Comparison of ENCODE assay signal across 37 cellular contexts in genomic region chr14:34482463-34482862, GRCh38.
"Had no signal": no experiment of that assay in that cellular context is flagged by ENCODE, and none has a peak within 500 bp of the region (broad histone marks: within the 10 kb centered on the region; RNA-seq: fewer than 3 reads in every experiment).

No MANE protein-coding gene starts in this region.

- H3K27me3 ChIP-seq: ascending aorta, cardiac muscle cell had no signal

- H3K9me3 ChIP-seq: ascending aorta had no signal

- H3K4me1 Mint-ChIP-seq: activated B cell treated with CpG ODN at 0.5 μM for 24 hours; activated CD4-positive, alpha-beta T cell treated with anti-CD3 and anti-CD28 coated beads, Interleukin-2, amount 10 ng/mL, durations not matched to agents 24 days and 14 days; activated naive CD4-positive, alpha-beta T cell treated with anti-CD3 and anti-CD28 coated beads, Interleukin-2, amount 10 ng/mL, durations not matched to agents 7 days and 5 days; activated naive CD4-positive, alpha-beta T cell treated with anti-CD3 and anti-CD28 coated beads, Interleukin-2, amount 50 U/mL, for 24 hours; activated naive CD8-positive, alpha-beta T cell treated with anti-CD3 and anti-CD28 coated beads, Interleukin-2, amount 10 ng/mL, durations not matched to agents 7 days and 5 days; activated naive CD8-positive, alpha-beta T cell treated with anti-CD3 and anti-CD28 coated beads, Interleukin-2, amount 50 U/mL, for 24 hours; brain; central memory CD8-positive, alpha-beta T cell had no signal

- FAIRE-seq: bronchial epithelial cell, TTC549 had no signal

- H3K4me3 Mint-ChIP-seq: activated B cell treated with CpG ODN at 0.5 μM for 24 hours; activated CD4-positive, alpha-beta memory T cell treated with anti-CD3 and anti-CD28 coated beads for 36 hours; activated CD4-positive, alpha-beta T cell treated with anti-CD3 and anti-CD28 coated beads, Interleukin-2, amount 10 ng/mL, durations not matched to agents 24 days and 14 days; activated CD8-positive, alpha-beta T cell treated with anti-CD3 and anti-CD28 coated beads for 36 hours; activated naive CD4-positive, alpha-beta T cell treated with anti-CD3 and anti-CD28 coated beads, Interleukin-2, amount 10 ng/mL, durations not matched to agents 7 days and 5 days; activated naive CD4-positive, alpha-beta T cell treated with anti-CD3 and anti-CD28 coated beads, Interleukin-2, amount 50 U/mL, for 24 hours; activated naive CD8-positive, alpha-beta T cell; activated naive CD8-positive, alpha-beta T cell treated with anti-CD3 and anti-CD28 coated beads, Interleukin-2, amount 10 ng/mL, durations not matched to agents 7 days and 5 days; activated naive CD8-positive, alpha-beta T cell treated with anti-CD3 and anti-CD28 coated beads, Interleukin-2, amount 50 U/mL, for 24 hours; brain; central memory CD8-positive, alpha-beta T cell; T-helper 1 cell treated with Interleukin-12 subunit alpha and Interleukin-12 subunit beta and Interleukin-4 antibody, amounts not matched to agents 30 μg/mL and 1 μg/mL, for 36 hours; T-helper 2 cell treated with Interferon-gamma antibody and Interleukin-4, amounts not matched to agents 5 μg/mL and 100 μg/mL, for 36 hours had no signal

- DNase-seq: activated B cell treated with CpG ODN at 0.5 μM for 24 hours; activated CD4-positive, alpha-beta memory T cell treated with anti-CD3 and anti-CD28 coated beads for 36 hours; activated CD4-positive, alpha-beta T cell treated with anti-CD3 and anti-CD28 coated beads for 4 hours; activated CD4-positive, alpha-beta T cell treated with anti-CD3 and anti-CD28 coated beads, Interleukin-2, amount 10 ng/mL, durations not matched to agents 24 days and 14 days; activated CD4-positive, alpha-beta T cell treated with anti-CD3 and anti-CD28 coated beads, Interleukin-2, amount 50 U/mL, for 1 hour; activated CD4-positive, alpha-beta T cell treated with anti-CD3 and anti-CD28 coated beads, Interleukin-2, amount 50 U/mL, for 4 hours; activated CD4-positive, CD25-positive, alpha-beta regulatory T cell treated with anti-CD3 and anti-CD28 coated beads, Interleukin-2, amount 50 U/mL, for 72 hours; activated CD8-positive, alpha-beta memory T cell treated with anti-CD3 and anti-CD28 coated beads, Interleukin-2, amount 50 U/mL, for 4 hours; activated CD8-positive, alpha-beta T cell treated with anti-CD3 and anti-CD28 coated beads for 36 hours; activated effector memory CD4-positive, alpha-beta T cell treated with Interleukin-2 at 50 U/mL for 16 hours; activated gamma-delta T cell; activated naive CD4-positive, alpha-beta T cell treated with anti-CD3 and anti-CD28 coated beads, Interleukin-2, amount 10 ng/mL, durations not matched to agents 7 days and 5 days; activated naive CD4-positive, alpha-beta T cell treated with Interleukin-2 at 50 U/mL for 16 hours; activated naive CD8-positive, alpha-beta T cell treated with anti-CD3 and anti-CD28 coated beads, Interleukin-2, amount 10 ng/mL, durations not matched to agents 7 days and 5 days; activated naive CD8-positive, alpha-beta T cell treated with anti-CD3 and anti-CD28 coated beads, Interleukin-2, amount 50 U/mL, for 24 hours; activated T-cell treated with anti-CD3 and anti-CD28 coated beads for 4 hours; activated T-cell treated with anti-CD3 and anti-CD28 coated beads, Interleukin-2, amount 50 U/mL, for 1 hour; activated T-cell treated with anti-CD3 and anti-CD28 coated beads, Interleukin-2, amount 50 U/mL, for 48 hours; amygdala; anterior cingulate cortex; caudate nucleus; SW 1271; T-helper 1 cell; T-helper 2 cell; T-helper 9 cell had no signal

- H3K4me1 ChIP-seq: ascending aorta had no signal

- H3K27me3 Mint-ChIP-seq: activated B cell treated with CpG ODN at 0.5 μM for 24 hours; activated CD4-positive, alpha-beta memory T cell treated with anti-CD3 and anti-CD28 coated beads for 36 hours; activated CD4-positive, alpha-beta T cell treated with anti-CD3 and anti-CD28 coated beads, Interleukin-2, amount 10 ng/mL, durations not matched to agents 24 days and 14 days; activated CD8-positive, alpha-beta T cell treated with anti-CD3 and anti-CD28 coated beads for 36 hours; activated naive CD4-positive, alpha-beta T cell treated with anti-CD3 and anti-CD28 coated beads, Interleukin-2, amount 10 ng/mL, durations not matched to agents 7 days and 5 days; activated naive CD4-positive, alpha-beta T cell treated with anti-CD3 and anti-CD28 coated beads, Interleukin-2, amount 50 U/mL, for 24 hours; activated naive CD8-positive, alpha-beta T cell; activated naive CD8-positive, alpha-beta T cell treated with anti-CD3 and anti-CD28 coated beads, Interleukin-2, amount 10 ng/mL, durations not matched to agents 7 days and 5 days; activated naive CD8-positive, alpha-beta T cell treated with anti-CD3 and anti-CD28 coated beads, Interleukin-2, amount 50 U/mL, for 24 hours; brain; central memory CD8-positive, alpha-beta T cell had no signal

- H3K4me3 ChIP-seq: ascending aorta, cardiac muscle cell had no signal

- H3K27ac ChIP-seq: ascending aorta, cardiac muscle cell, VCaP had no signal

- H3K9me3 Mint-ChIP-seq: activated B cell treated with CpG ODN at 0.5 μM for 24 hours; activated CD4-positive, alpha-beta memory T cell treated with anti-CD3 and anti-CD28 coated beads for 36 hours; activated CD8-positive, alpha-beta T cell treated with anti-CD3 and anti-CD28 coated beads for 36 hours; activated naive CD4-positive, alpha-beta T cell treated with anti-CD3 and anti-CD28 coated beads, Interleukin-2, amount 10 ng/mL, durations not matched to agents 7 days and 5 days; activated naive CD4-positive, alpha-beta T cell treated with anti-CD3 and anti-CD28 coated beads, Interleukin-2, amount 50 U/mL, for 24 hours; activated naive CD8-positive, alpha-beta T cell treated with anti-CD3 and anti-CD28 coated beads, Interleukin-2, amount 10 ng/mL, durations not matched to agents 7 days and 5 days; activated naive CD8-positive, alpha-beta T cell treated with anti-CD3 and anti-CD28 coated beads, Interleukin-2, amount 50 U/mL, for 24 hours; activated T-helper 2 cell treated with anti-CD3 and anti-CD28 coated beads, Interferon-gamma antibody, Interleukin-2, Interleukin-4, amounts not matched to agents 10 μg/mL and 5 μg/mL and 100 μg/mL, durations not matched to agents 14 hours and 24 hours and 36 hours; central memory CD8-positive, alpha-beta T cell; T-helper 1 cell treated with Interleukin-12 subunit alpha and Interleukin-12 subunit beta and Interleukin-4 antibody, amounts not matched to agents 30 μg/mL and 1 μg/mL, for 36 hours; T-helper 2 cell treated with Interferon-gamma antibody and Interleukin-4, amounts not matched to agents 5 μg/mL and 100 μg/mL, for 36 hours had no signal

- H3K36me3 ChIP-seq: ascending aorta, cardiac muscle cell had no signal

- ATAC-seq: activated CD8-positive, alpha-beta T cell treated with anti-CD3 and anti-CD28 coated beads for 36 hours; activated naive CD8-positive, alpha-beta T cell treated with anti-CD3 and anti-CD28 coated beads, Interleukin-2, amount 50 U/mL, for 24 hours had no signal

- H3K36me3 Mint-ChIP-seq: activated CD4-positive, alpha-beta memory T cell treated with anti-CD3 and anti-CD28 coated beads for 36 hours; activated naive CD4-positive, alpha-beta T cell treated with anti-CD3 and anti-CD28 coated beads, Interleukin-2, amount 10 ng/mL, durations not matched to agents 7 days and 5 days; activated naive CD4-positive, alpha-beta T cell treated with anti-CD3 and anti-CD28 coated beads, Interleukin-2, amount 50 U/mL, for 24 hours; activated naive CD8-positive, alpha-beta T cell; activated naive CD8-positive, alpha-beta T cell treated with anti-CD3 and anti-CD28 coated beads, Interleukin-2, amount 10 ng/mL, durations not matched to agents 7 days and 5 days; brain had no signal

- H3K27ac Mint-ChIP-seq: activated B cell treated with CpG ODN at 0.5 μM for 24 hours; activated CD4-positive, alpha-beta memory T cell treated with anti-CD3 and anti-CD28 coated beads for 36 hours; activated CD4-positive, alpha-beta T cell treated with anti-CD3 and anti-CD28 coated beads, Interleukin-2, amount 10 ng/mL, durations not matched to agents 24 days and 14 days; activated CD8-positive, alpha-beta T cell treated with anti-CD3 and anti-CD28 coated beads for 36 hours; activated naive CD4-positive, alpha-beta T cell treated with anti-CD3 and anti-CD28 coated beads, Interleukin-2, amount 10 ng/mL, durations not matched to agents 7 days and 5 days; activated naive CD4-positive, alpha-beta T cell treated with anti-CD3 and anti-CD28 coated beads, Interleukin-2, amount 50 U/mL, for 24 hours; activated naive CD8-positive, alpha-beta T cell; activated naive CD8-positive, alpha-beta T cell treated with anti-CD3 and anti-CD28 coated beads, Interleukin-2, amount 10 ng/mL, durations not matched to agents 7 days and 5 days; activated naive CD8-positive, alpha-beta T cell treated with anti-CD3 and anti-CD28 coated beads, Interleukin-2, amount 50 U/mL, for 24 hours; activated T-helper 2 cell treated with anti-CD3 and anti-CD28 coated beads, Interferon-gamma antibody, Interleukin-2, Interleukin-4, amounts not matched to agents 10 μg/mL and 5 μg/mL and 100 μg/mL, durations not matched to agents 14 hours and 24 hours and 36 hours; brain; T-helper 1 cell treated with Interleukin-12 subunit alpha and Interleukin-12 subunit beta and Interleukin-4 antibody, amounts not matched to agents 30 μg/mL and 1 μg/mL, for 36 hours; T-helper 2 cell treated with Interferon-gamma antibody and Interleukin-4, amounts not matched to agents 5 μg/mL and 100 μg/mL, for 36 hours had no signal
